ENCODE assay signal across 10 cellular contexts in the genomic region with DNA sequence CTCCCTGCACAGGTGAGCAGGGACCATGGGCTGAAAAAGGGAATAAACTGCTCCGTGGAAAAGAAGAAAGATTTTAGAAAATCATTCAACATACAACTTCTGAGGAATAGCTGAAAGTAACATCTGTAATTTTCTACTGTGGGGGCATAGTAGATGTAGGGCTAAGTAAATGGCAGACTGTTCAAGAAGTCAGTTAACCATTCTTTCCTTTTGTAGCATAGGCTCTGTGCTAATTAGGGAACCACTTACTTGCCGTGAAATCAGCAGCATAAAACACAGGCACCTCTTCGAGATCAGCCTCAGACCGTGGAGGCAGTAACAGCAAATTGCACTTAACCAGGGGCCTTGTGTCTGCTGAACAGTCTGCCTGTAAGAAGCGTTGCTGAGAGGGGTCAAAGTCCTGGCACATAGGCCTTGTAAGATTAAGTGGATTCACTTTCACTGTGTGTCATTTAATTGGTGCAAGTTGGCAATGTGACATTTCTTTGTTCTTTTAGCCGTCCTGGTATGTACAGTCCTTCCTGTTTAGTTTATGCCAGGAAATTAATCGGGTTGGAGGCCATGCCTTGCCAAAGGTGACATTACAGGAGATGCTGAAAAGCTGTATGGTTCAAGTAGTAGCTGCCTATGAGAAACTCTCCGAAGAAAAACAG. TPM values are rescaled to one million over a fixed set of nuclear protein-coding genes. Genes with fewer than 3 reads are reported as not detected.
DNase-seq lines count a peak whose midpoint lies in the region; ATAC-seq and TF ChIP-seq lines count a peak whose summit lies in the region.
"Had no signal": no experiment of that assay in that cellular context is flagged by ENCODE, and none has a peak within 500 bp of the region (broad histone marks: within the 10 kb centered on the region; RNA-seq: fewer than 3 reads in every experiment).

No MANE protein-coding gene starts in this region.

- in situ Hi-C loops in KBM-7 (cut with MboI; ENCODE audit: low pct_unique_long_range_greater_than_20kb, low sequenced_read_pairs), result no loop called here

- no peak for DNase-seq in HFFc6
- peak; percentile 50 for DNase-seq in SW480 (ENCODE audit: low spot score)
- peak in 2 of 5 donors; percentile 41 to 43 for DNase-seq in heart left ventricle
- no peak for DNase-seq in sigmoid colon
- no peak for DNase-seq in KBM-7
- DNase-seq in DMS114 treated with DMSO at 0.1 percent for 48 hours (lab: John Stamatoyannopoulos, UW; ENCODE audit: unreplicated experiment), result no peak
- DNase-seq in SHP77 (lab: John Stamatoyannopoulos, UW), result no peak
- DNase-seq: activated CD8-positive, alpha-beta memory T cell treated with anti-CD3 and anti-CD28 coated beads for 24 hours had no signal

- TF ChIP-seq POLR2A in heart left ventricle (IDR thresholded peaks at IDR 0.05) (no peak), sigmoid colon (IDR thresholded peaks at IDR 0.05) (no peak)

- H3K27ac Mint-ChIP-seq in HFFc6, result peak overlapping the region; percentile 51

- 25 to 35% (median 30%) methylated on average over 8 of the region's 8 CpGs for WGBS in heart left ventricle, 4 donors
- WGBS in sigmoid colon, 2 donors, result 8 to 31% methylated on average over 8 of the region's 8 CpGs

- H3K4me3 ChIP-seq in heart left ventricle (no peak overlapping the region), sigmoid colon (no peak overlapping the region)

- peak overlapping the region in 11 of 12 donors; percentile 9 to 76 (median 58) for H3K27ac ChIP-seq in heart left ventricle
- peak overlapping the region in 3 of 4 donors; percentile 11 to 30 (median 28) for H3K27ac ChIP-seq in sigmoid colon
- H3K27ac ChIP-seq: epithelial cell of prostate had no signal

- peaks cover 0 to 100% (median 98%) of the 10 kb centered on the region in 9 donors for H3K36me3 ChIP-seq in heart left ventricle
- peaks cover 20 to 100% (median 78%) of the 10 kb centered on the region in 4 donors for H3K36me3 ChIP-seq in sigmoid colon

- ATAC-seq in heart left ventricle, result peak; percentile 78 to 81 (median 79)

- no peaks in the 10 kb centered on the region for H3K9me3 Mint-ChIP-seq in HFFc6

- intact Hi-C loops in heart left ventricle (cut with DNase I) (no loop called here), sigmoid colon (cut with DNase I) (no loop called here)

- peaks cover 59% of the 10 kb centered on the region for H3K36me3 Mint-ChIP-seq in HFFc6 (ENCODE audit: low read depth)

- TF ChIP-seq EP300 in sigmoid colon (IDR thresholded peaks at IDR 0.05), result no peak

- no peaks in the 10 kb centered on the region; the same call in 1 of the 2 replicates for H3K27me3 Mint-ChIP-seq in HFFc6 (ENCODE audit: insufficient read depth)

- TF ChIP-seq CTCF in HFFc6 (IDR thresholded peaks at IDR 0.05), result no peak
- no peak for TF ChIP-seq CTCF in heart left ventricle (IDR thresholded peaks at IDR 0.05)
- TF ChIP-seq CTCF in sigmoid colon (IDR thresholded peaks at IDR 0.05), result no peak

- H3K4me1 ChIP-seq in heart left ventricle (peaks cover 0 to 32% (median 17%) of the 10 kb centered on the region in 12 donors), sigmoid colon (no peaks in the 10 kb centered on the region)

- no peaks in the 10 kb centered on the region for H3K9me3 ChIP-seq in heart left ventricle
- no peaks in the 10 kb centered on the region for H3K9me3 ChIP-seq in sigmoid colon

- peaks cover 26% of the 10 kb centered on the region for H3K4me1 Mint-ChIP-seq in HFFc6 (ENCODE audit: low read depth)

- H3K27me3 ChIP-seq in heart left ventricle, result no peaks in the 10 kb centered on the region
- H3K27me3 ChIP-seq in sigmoid colon, result no peaks in the 10 kb centered on the region

- no peak overlapping the region for H3K4me3 Mint-ChIP-seq in HFFc6

RNA-seq across cellular contexts. Expression of gene COG1, which starts 10.4 kb away (rescaled TPM):
- total RNA-seq in HFFc6 (2021; fragmentation: NEBNext Ultra II Directional; extraction: Animal tissue kit (Norgen Biotek cat#: 25700)), result 10 to 100 TPM; 47.3 to 59.0 (median 55.8) TPM
- 10 to 100 TPM; 38.4 to 65.6 (median 55.1) TPM for total RNA-seq in heart left ventricle
- 10 to 100 TPM; 20.2 to 78.7 TPM for polyA plus RNA-seq in heart left ventricle
- 10 to 100 TPM; 18.5 to 33.5 (median 23.1) TPM for total RNA-seq in sigmoid colon
- polyA plus RNA-seq in sigmoid colon, result 10 to 100 TPM; 17.5 to 19.2 (median 18.0) TPM

RNA-seq across cellular contexts. Expression of gene SSTR2, which starts 38.5 kb away (rescaled TPM):
- under 1 TPM in 3 of 6 experiments, not detected in 3; 0.05 to 0.15 (median 0.05) TPM for total RNA-seq in HFFc6 (2021; fragmentation: NEBNext Ultra II Directional; extraction: Animal tissue kit (Norgen Biotek cat#: 25700))
- total RNA-seq in heart left ventricle (1 to 10 TPM in 3 of 9 donors, under 1 TPM in 6; 0.09 to 2.4 (median 0.23) TPM), sigmoid colon (under 1 TPM; under 0.01 to 0.54 (median 0.30) TPM)
- polyA plus RNA-seq in heart left ventricle (under 1 TPM; 0.12 to 0.27 TPM), sigmoid colon (under 1 TPM; 0.46 to 0.95 (median 0.60) TPM)

RNA-seq across cellular contexts. Expression of gene CPSF4L, which starts 58.4 kb away (rescaled TPM):
- not detected for total RNA-seq in HFFc6 (2021; fragmentation: NEBNext Ultra II Directional; extraction: Animal tissue kit (Norgen Biotek cat#: 25700))
- not detected for total RNA-seq in heart left ventricle
- not detected for polyA plus RNA-seq in heart left ventricle
- not detected for total RNA-seq in sigmoid colon
- not detected for polyA plus RNA-seq in sigmoid colon
- total RNA-seq: HT1080 had no signal
